Comparison of ENCODE assay signal across 28 cellular contexts in genomic region chr2:47990503-47990902, GRCh38.
"Had no signal": no experiment of that assay in that cellular context is flagged by ENCODE, and none has a peak within 500 bp of the region (broad histone marks: within the 10 kb centered on the region; RNA-seq: fewer than 3 reads in every experiment).

No MANE protein-coding gene starts in this region.

- H3K27ac ChIP-seq: colonic mucosa, coronary artery, dorsolateral prefrontal cortex, epithelial cell of prostate, esophagus muscularis mucosa, esophagus squamous epithelium, foreskin keratinocyte, gastrocnemius medialis, gastroesophageal sphincter, heart left ventricle, heart right ventricle had no signal

- DNase-seq: colonic mucosa; cortex of kidney; dermis blood vessel endothelial cell; dorsolateral prefrontal cortex; effector CD4-positive, alpha-beta T cell; effector CD8-positive, alpha-beta T cell; effector memory CD4-positive, alpha-beta T cell; effector memory CD8-positive, alpha-beta T cell; endodermal cell; erythroblast; esophagus squamous epithelium; foreskin fibroblast; foreskin keratinocyte; foreskin melanocyte; gastrocnemius medialis; glutamatergic neuron; head of caudate nucleus; heart left ventricle; heart right ventricle had no signal

- FAIRE-seq: colon, endometrium, endothelial cell of umbilical vein, frontal cortex had no signal

- H3K36me3 ChIP-seq: colonic mucosa, esophagus muscularis mucosa, esophagus squamous epithelium, gastrocnemius medialis, gastroesophageal sphincter, heart left ventricle, heart right ventricle had no signal

- H3K9me3 ChIP-seq: colonic mucosa, esophagus muscularis mucosa, esophagus squamous epithelium, gastrocnemius medialis, gastroesophageal sphincter, heart left ventricle, heart right ventricle had no signal

- H3K4me3 ChIP-seq: colonic mucosa, coronary artery, dorsolateral prefrontal cortex, esophagus muscularis mucosa, esophagus squamous epithelium, gastrocnemius medialis, gastroesophageal sphincter, heart left ventricle, heart right ventricle had no signal

- H3K27me3 ChIP-seq: colonic mucosa, esophagus muscularis mucosa, esophagus squamous epithelium, gastrocnemius medialis, gastroesophageal sphincter had no signal

- H3K4me1 ChIP-seq: colonic mucosa, esophagus muscularis mucosa, esophagus squamous epithelium, foreskin keratinocyte, gastrocnemius medialis, gastroesophageal sphincter, heart left ventricle, heart right ventricle had no signal

- ATAC-seq: effector memory CD8-positive, alpha-beta T cell; esophagus mucosa; foreskin keratinocyte; gastrocnemius medialis; gastroesophageal sphincter; heart left ventricle; heart right ventricle had no signal
